8 cellular contexts compared by ENCODE assay signal in genomic region chr5:131423056-131423455, GRCh38.
DNase-seq lines count a peak whose midpoint lies in the region; ATAC-seq and TF ChIP-seq lines count a peak whose summit lies in the region.

No MANE protein-coding gene starts in this region.

- ATAC-seq in CD8-positive, alpha-beta T cell, result peak; percentile 31
- ATAC-seq in T-helper 17 cell (no peak), HG03457 (IDR thresholded peaks at IDR 0.05; ENCODE audit: unreplicated experiment) (no peak), HG03469 (IDR thresholded peaks at IDR 0.05; ENCODE audit: unreplicated experiment) (no peak)

- H3K36me3 ChIP-seq in CD8-positive, alpha-beta T cell (ENCODE audit: insufficient read depth, low read length), result peaks cover 27% of the 10 kb centered on the region
- H3K36me3 ChIP-seq in GM23248 (ENCODE audit: low read depth) (peaks cover 6% of the 10 kb centered on the region; the same call in 1 of the 2 replicates), stomach (peaks cover 8 to 57% (median 39%) of the 10 kb centered on the region in 4 donors)

- CTCF ChIA-PET in CD8-positive, alpha-beta T cell (lab: Charles Lee), result interaction anchor here (0.8 to 1.4 kb wide), 7 partner anchors 13 to 585 kb away, joined by 3 to 5 read pairs (median 3); no protein-coding TSS in a partner anchor

- 64% methylated on average over 2 of the region's 2 CpGs for WGBS in GM23248 (ENCODE audit: low coverage in 1 of 2, low lambda C conversion rate in 2 of 2, missing lambda C conversion rate in 2 of 2), 2 experiments
- 74 to 96% (median 89%) methylated on average over 2 of the region's 2 CpGs for WGBS in stomach, 5 donors

- no peak for TF ChIP-seq CTCF in CD8-positive, alpha-beta T cell (IDR thresholded peaks at IDR 0.05)
- TF ChIP-seq CTCF in stomach (IDR thresholded peaks at IDR 0.05), result peak in 1 of 7 experiments; percentile 6

- intact Hi-C loops in CD8-positive, alpha-beta T cell (cut with DNase I, micrococcal nuclease), result no loop called here
- intact Hi-C loops in stomach (cut with DNase I; ENCODE audit: low total_unique reads) (loop anchor here (10.0 kb wide), 1 partner anchor 268 kb away; no protein-coding TSS in a partner anchor), posterior vena cava (cut with DNase I) (no loop called here)

- H3K9me3 Mint-ChIP-seq in CD8-positive, alpha-beta T cell, result no peaks in the 10 kb centered on the region

- H3K4me3 ChIP-seq in CD8-positive, alpha-beta T cell (ENCODE audit: low read depth, low read length), result no peak overlapping the region
- H3K4me3 ChIP-seq in GM23248 (no peak overlapping the region), stomach (no peak overlapping the region)

- no peak overlapping the region for H3K27ac ChIP-seq in CD8-positive, alpha-beta T cell (ENCODE audit: low read depth, low read length)
- no peak overlapping the region for H3K27ac ChIP-seq in GM23248
- no peak overlapping the region for H3K27ac ChIP-seq in stomach

- H3K9me2 ChIP-seq in GM23248 (ENCODE audit: insufficient read depth), result no peaks in the 10 kb centered on the region

- no peak for DNase-seq in CD8-positive, alpha-beta T cell
- DNase-seq in GM23248 (peak; percentile 60), T-helper 17 cell (no peak), iris pigment epithelial cell (ENCODE audit: low read depth) (peak; percentile 43), stomach (no peak), posterior vena cava (ENCODE audit: low spot score) (no peak)

- no peak overlapping the region for H2AFZ ChIP-seq in GM23248

- H3K27me3 Mint-ChIP-seq in CD8-positive, alpha-beta T cell (ENCODE audit: low read depth), result no peaks in the 10 kb centered on the region
- no peaks in the 10 kb centered on the region for H3K27me3 Mint-ChIP-seq in T-helper 17 cell

- no peak overlapping the region for H3K4me2 ChIP-seq in GM23248 (ENCODE audit: unreplicated experiment)

- H4K20me1 ChIP-seq in GM23248 (ENCODE audit: insufficient read depth), result no peaks in the 10 kb centered on the region

- no peaks in the 10 kb centered on the region for H3F3A ChIP-seq in GM23248 (ENCODE audit: insufficient read depth)

- no peaks in the 10 kb centered on the region for H3K27me3 ChIP-seq in CD8-positive, alpha-beta T cell (ENCODE audit: insufficient read depth, low read length)
- H3K27me3 ChIP-seq in GM23248 (replicated peaks; ENCODE audit: insufficient read depth), result no peaks in the 10 kb centered on the region
- no peaks in the 10 kb centered on the region for H3K27me3 ChIP-seq in stomach

- POLR2A ChIA-PET in CD8-positive, alpha-beta T cell (lab: Charles Lee), result interaction anchor here (0.5 to 0.6 kb wide), 2 partner anchors 39 to 662 kb away, joined by 3 to 9 read pairs; no protein-coding TSS in a partner anchor

- no peak overlapping the region for H3K9ac ChIP-seq in GM23248

- no peaks in the 10 kb centered on the region for H3K79me2 ChIP-seq in GM23248 (ENCODE audit: insufficient read depth)

- H3K36me3 Mint-ChIP-seq in CD8-positive, alpha-beta T cell, result peaks cover 60% of the 10 kb centered on the region
- H3K36me3 Mint-ChIP-seq in T-helper 17 cell (ENCODE audit: low read depth), result peaks cover 7% of the 10 kb centered on the region

- H3K9me3 ChIP-seq in CD8-positive, alpha-beta T cell (ENCODE audit: low read length), result no peaks in the 10 kb centered on the region
- no peaks in the 10 kb centered on the region for H3K9me3 ChIP-seq in GM23248 (ENCODE audit: low read depth)
- H3K9me3 ChIP-seq in T-helper 17 cell (ENCODE audit: control insufficient read depth, low read length, poor library complexity, severe bottlenecking), result no peaks in the 10 kb centered on the region
- H3K9me3 ChIP-seq in stomach, result no peaks in the 10 kb centered on the region

- TF ChIP-seq POLR2A in stomach (IDR thresholded peaks at IDR 0.05), result no peak

- peak overlapping the region; percentile 82 for H3K27ac Mint-ChIP-seq in CD8-positive, alpha-beta T cell
- H3K27ac Mint-ChIP-seq in T-helper 17 cell, result peak overlapping the region; percentile 34

- no peak for TF ChIP-seq EP300 in stomach (IDR thresholded peaks at IDR 0.05)

- peaks cover 23% of the 10 kb centered on the region for H3K4me1 Mint-ChIP-seq in CD8-positive, alpha-beta T cell (ENCODE audit: low read depth)
- peaks cover 16% of the 10 kb centered on the region for H3K4me1 Mint-ChIP-seq in T-helper 17 cell

- no peak overlapping the region for H3K4me3 Mint-ChIP-seq in CD8-positive, alpha-beta T cell
- no peak overlapping the region for H3K4me3 Mint-ChIP-seq in T-helper 17 cell

- H3K4me1 ChIP-seq in CD8-positive, alpha-beta T cell (ENCODE audit: insufficient read depth, low read length), result no peaks in the 10 kb centered on the region
- H3K4me1 ChIP-seq in GM23248 (ENCODE audit: insufficient read depth) (no peaks in the 10 kb centered on the region), stomach (no peaks in the 10 kb centered on the region)

- in situ Hi-C loops in GM23248 (cut with MboI), result no loop called here

Comparison
In these comparisons a context has a peak if more than half of its experiments do, and no peak if none do; other contexts are left out.
1. DNase-seq: peak in GM23248 (single experiment) and iris pigment epithelial cell (single experiment); none in CD8-positive, alpha-beta T cell (0 of 7), T-helper 17 cell (0 of 3), stomach (single experiment) and posterior vena cava (single experiment).